In the genomic region with DNA sequence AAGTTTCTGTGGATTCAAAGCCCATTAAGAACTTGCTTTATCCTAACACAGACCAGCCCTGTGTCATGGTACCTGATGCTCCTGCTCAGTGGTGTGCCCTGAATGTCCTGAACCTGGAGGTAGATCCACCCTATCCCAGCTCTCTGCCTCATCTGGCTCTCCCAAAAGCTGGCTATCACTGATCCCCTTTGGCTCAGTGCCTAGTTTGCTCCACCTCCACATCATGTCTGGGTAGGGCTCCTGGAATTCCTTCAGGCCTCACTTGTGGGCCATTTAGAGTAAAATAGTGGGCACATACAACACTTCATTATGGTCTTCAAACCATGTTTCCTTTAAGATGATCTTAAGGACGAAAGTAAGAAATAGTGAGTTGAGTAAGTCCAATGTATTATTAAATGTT, we compare ENCODE assay signal across 37 cellular contexts. TPM values are rescaled to one million over a fixed set of nuclear protein-coding genes. Genes with fewer than 3 reads are reported as not detected.
"Had no signal": no experiment of that assay in that cellular context is flagged by ENCODE, and none has a peak within 500 bp of the region (broad histone marks: within the 10 kb centered on the region; RNA-seq: fewer than 3 reads in every experiment).

No MANE protein-coding gene starts in this region.

- H3K36me3 Mint-ChIP-seq: activated CD4-positive, alpha-beta memory T cell treated with anti-CD3 and anti-CD28 coated beads for 36 hours; activated CD8-positive, alpha-beta memory T cell treated with anti-CD3 and anti-CD28 coated beads, Interleukin-2, amount 10 ng/mL, durations not matched to agents 7 days and 5 days; activated naive CD4-positive, alpha-beta T cell treated with anti-CD3 and anti-CD28 coated beads, Interleukin-2, amount 50 U/mL, for 24 hours; activated naive CD8-positive, alpha-beta T cell treated with anti-CD3 and anti-CD28 coated beads for 36 hours had no signal

- H3K9me3 ChIP-seq: adrenal gland, body of pancreas, esophagus squamous epithelium had no signal

- ATAC-seq: activated CD4-positive, alpha-beta T cell treated with anti-CD3 and anti-CD28 coated beads for 36 hours; activated CD4-positive, CD25-positive, alpha-beta regulatory T cell treated with anti-CD3 and anti-CD28 coated beads, Interleukin-2, amount 50 U/mL, for 24 hours; activated CD8-positive, alpha-beta memory T cell treated with anti-CD3 and anti-CD28 coated beads, Interleukin-2, amount 10 ng/mL, durations not matched to agents 7 days and 5 days; activated CD8-positive, alpha-beta T cell treated with anti-CD3 and anti-CD28 coated beads, Interleukin-2, amount 10 ng/mL, durations not matched to agents 7 days and 5 days; activated naive CD8-positive, alpha-beta T cell treated with anti-CD3 and anti-CD28 coated beads, Interleukin-2, amount 50 U/mL, for 24 hours; body of pancreas; effector memory CD8-positive, alpha-beta T cell; gastroesophageal sphincter; heart right ventricle; T-helper 17 cell had no signal

- H3K4me3 ChIP-seq: adrenal gland, body of pancreas, esophagus squamous epithelium, gastroesophageal sphincter, heart right ventricle had no signal

- H3K27ac ChIP-seq: adrenal gland, body of pancreas, gastroesophageal sphincter, WERI-Rb-1 had no signal

- H3K9me3 Mint-ChIP-seq: activated T-helper 2 cell treated with anti-CD3 and anti-CD28 coated beads, Interferon-gamma antibody, Interleukin-2, Interleukin-4, amounts not matched to agents 10 μg/mL and 5 μg/mL and 100 μg/mL, durations not matched to agents 14 hours and 24 hours and 36 hours had no signal

- H3K27me3 Mint-ChIP-seq: activated B cell treated with CpG ODN at 0.5 μM for 24 hours; activated CD4-positive, alpha-beta memory T cell treated with anti-CD3 and anti-CD28 coated beads for 36 hours; activated CD4-positive, alpha-beta T cell treated with anti-CD3 and anti-CD28 coated beads for 36 hours; activated CD4-positive, alpha-beta T cell treated with anti-CD3 and anti-CD28 coated beads, Interleukin-2, amount 10 ng/mL, durations not matched to agents 24 days and 14 days; activated CD8-positive, alpha-beta memory T cell treated with anti-CD3 and anti-CD28 coated beads, Interleukin-2, amount 10 ng/mL, durations not matched to agents 7 days and 5 days; activated naive CD8-positive, alpha-beta T cell treated with anti-CD3 and anti-CD28 coated beads for 36 hours; activated naive CD8-positive, alpha-beta T cell treated with anti-CD3 and anti-CD28 coated beads, Interleukin-2, amount 50 U/mL, for 24 hours; effector memory CD8-positive, alpha-beta T cell; T-helper 17 cell had no signal

- H3K4me1 ChIP-seq: adrenal gland, body of pancreas, gastroesophageal sphincter had no signal

- H3K36me3 ChIP-seq: adrenal gland, esophagus squamous epithelium, gastroesophageal sphincter, heart right ventricle, WERI-Rb-1 had no signal

- DNase-seq: activated B cell treated with CpG ODN at 0.5 μM for 24 hours; activated CD4-positive, alpha-beta memory T cell treated with anti-CD3 and anti-CD28 coated beads for 36 hours; activated CD4-positive, alpha-beta T cell treated with anti-CD3 and anti-CD28 coated beads for 36 hours; activated CD4-positive, alpha-beta T cell treated with anti-CD3 and anti-CD28 coated beads, Interleukin-2, amount 10 ng/mL, durations not matched to agents 24 days and 14 days; activated CD8-positive, alpha-beta memory T cell treated with anti-CD3 and anti-CD28 coated beads, Interleukin-2, amount 10 ng/mL, durations not matched to agents 7 days and 5 days; activated CD8-positive, alpha-beta memory T cell treated with anti-CD3 and anti-CD28 coated beads, Interleukin-2, amount 50 U/mL, for 4 hours; activated CD8-positive, alpha-beta T cell treated with anti-CD3 and anti-CD28 coated beads, Interleukin-2, amount 10 ng/mL, durations not matched to agents 7 days and 5 days; activated effector memory CD4-positive, alpha-beta T cell treated with anti-CD3 and anti-CD28 coated beads, Interleukin-2, amount 50 U/mL, for 16 hours; activated naive CD4-positive, alpha-beta T cell treated with anti-CD3 and anti-CD28 coated beads for 36 hours; activated naive CD8-positive, alpha-beta T cell treated with anti-CD3 and anti-CD28 coated beads for 36 hours; activated naive CD8-positive, alpha-beta T cell treated with anti-CD3 and anti-CD28 coated beads, Interleukin-2, amount 50 U/mL, for 24 hours; activated T-cell treated with anti-CD3 and anti-CD28 coated beads, Interleukin-2, amount 50 U/mL, for 1 hour; activated T-cell treated with anti-CD3 and anti-CD28 coated beads, Interleukin-2, amount 50 U/mL, for 48 hours; adrenal gland; amygdala; aorta; body of pancreas; caudate nucleus; cortex of kidney; dermis blood vessel endothelial cell; effector CD4-positive, alpha-beta T cell; effector memory CD8-positive, alpha-beta T cell; esophagus squamous epithelium; foreskin melanocyte; heart right ventricle; T-helper 17 cell; T1000; WERI-Rb-1 had no signal

- H3K4me3 Mint-ChIP-seq: activated B cell treated with CpG ODN at 0.5 μM for 24 hours; activated CD4-positive, alpha-beta memory T cell treated with anti-CD3 and anti-CD28 coated beads for 36 hours; activated CD4-positive, alpha-beta T cell treated with anti-CD3 and anti-CD28 coated beads for 36 hours; activated CD4-positive, alpha-beta T cell treated with anti-CD3 and anti-CD28 coated beads, Interleukin-2, amount 10 ng/mL, durations not matched to agents 24 days and 14 days; activated CD8-positive, alpha-beta memory T cell treated with anti-CD3 and anti-CD28 coated beads, Interleukin-2, amount 10 ng/mL, durations not matched to agents 7 days and 5 days; activated CD8-positive, alpha-beta T cell treated with anti-CD3 and anti-CD28 coated beads, Interleukin-2, amount 10 ng/mL, durations not matched to agents 7 days and 5 days; activated naive CD4-positive, alpha-beta T cell treated with anti-CD3 and anti-CD28 coated beads for 36 hours; activated naive CD4-positive, alpha-beta T cell treated with anti-CD3 and anti-CD28 coated beads, Interleukin-2, amount 50 U/mL, for 24 hours; activated naive CD8-positive, alpha-beta T cell treated with anti-CD3 and anti-CD28 coated beads for 36 hours; activated naive CD8-positive, alpha-beta T cell treated with anti-CD3 and anti-CD28 coated beads, Interleukin-2, amount 50 U/mL, for 24 hours; activated T-helper 1 cell treated with anti-CD3 and anti-CD28 coated beads, Interleukin-12 subunit alpha, Interleukin-12 subunit beta, Interleukin-2, Interleukin-4 antibody, amounts not matched to agents 30 ng/mL and 10 ng/mL and 1 ng/mL, durations not matched to agents 14 hours and 24 hours and 36 hours; effector memory CD8-positive, alpha-beta T cell; T-helper 17 cell; T-helper 2 cell treated with Interferon-gamma antibody and Interleukin-4, amounts not matched to agents 5 μg/mL and 100 μg/mL, for 36 hours had no signal

- H3K4me1 Mint-ChIP-seq: activated naive CD4-positive, alpha-beta T cell treated with anti-CD3 and anti-CD28 coated beads, Interleukin-2, amount 50 U/mL, for 24 hours had no signal

- H3K27me3 ChIP-seq: adrenal gland, body of pancreas, esophagus squamous epithelium, gastroesophageal sphincter, heart right ventricle had no signal

- H3K27ac Mint-ChIP-seq: activated B cell treated with CpG ODN at 0.5 μM for 24 hours; activated CD4-positive, alpha-beta memory T cell treated with anti-CD3 and anti-CD28 coated beads for 36 hours; activated CD4-positive, alpha-beta T cell treated with anti-CD3 and anti-CD28 coated beads for 36 hours; activated CD4-positive, alpha-beta T cell treated with anti-CD3 and anti-CD28 coated beads, Interleukin-2, amount 10 ng/mL, durations not matched to agents 24 days and 14 days; activated CD8-positive, alpha-beta memory T cell treated with anti-CD3 and anti-CD28 coated beads, Interleukin-2, amount 10 ng/mL, durations not matched to agents 7 days and 5 days; activated CD8-positive, alpha-beta T cell treated with anti-CD3 and anti-CD28 coated beads, Interleukin-2, amount 10 ng/mL, durations not matched to agents 7 days and 5 days; activated naive CD4-positive, alpha-beta T cell treated with anti-CD3 and anti-CD28 coated beads for 36 hours; activated naive CD4-positive, alpha-beta T cell treated with anti-CD3 and anti-CD28 coated beads, Interleukin-2, amount 50 U/mL, for 24 hours; activated naive CD8-positive, alpha-beta T cell treated with anti-CD3 and anti-CD28 coated beads for 36 hours; activated naive CD8-positive, alpha-beta T cell treated with anti-CD3 and anti-CD28 coated beads, Interleukin-2, amount 50 U/mL, for 24 hours; activated T-helper 1 cell treated with anti-CD3 and anti-CD28 coated beads, Interleukin-12 subunit alpha, Interleukin-12 subunit beta, Interleukin-2, Interleukin-4 antibody, amounts not matched to agents 30 ng/mL and 10 ng/mL and 1 ng/mL, durations not matched to agents 14 hours and 24 hours and 36 hours; activated T-helper 2 cell treated with anti-CD3 and anti-CD28 coated beads, Interferon-gamma antibody, Interleukin-2, Interleukin-4, amounts not matched to agents 10 μg/mL and 5 μg/mL and 100 μg/mL, durations not matched to agents 14 hours and 24 hours and 36 hours; effector memory CD8-positive, alpha-beta T cell; T-helper 17 cell; T-helper 2 cell treated with Interferon-gamma antibody and Interleukin-4, amounts not matched to agents 5 μg/mL and 100 μg/mL, for 36 hours had no signal

RNA-seq across cellular contexts. Expression of a gene that starts 4.8 kb away (rescaled TPM):
- total RNA-seq: activated B cell treated with CpG ODN at 0.5 μM for 24 hours; activated CD4-positive, alpha-beta memory T cell treated with anti-CD3 and anti-CD28 coated beads for 36 hours; activated CD4-positive, alpha-beta T cell treated with anti-CD3 and anti-CD28 coated beads for 36 hours; activated CD4-positive, alpha-beta T cell treated with anti-CD3 and anti-CD28 coated beads, Interleukin-2, amount 10 ng/mL, durations not matched to agents 24 days and 14 days; activated CD8-positive, alpha-beta memory T cell treated with anti-CD3 and anti-CD28 coated beads for 36 hours; activated CD8-positive, alpha-beta memory T cell treated with anti-CD3 and anti-CD28 coated beads, Interleukin-2, amount 10 ng/mL, durations not matched to agents 7 days and 5 days; activated naive CD4-positive, alpha-beta T cell treated with anti-CD3 and anti-CD28 coated beads for 36 hours; activated naive CD8-positive, alpha-beta T cell treated with anti-CD3 and anti-CD28 coated beads for 36 hours; activated T-helper 1 cell treated with anti-CD3 and anti-CD28 coated beads, Interleukin-12 subunit alpha, Interleukin-12 subunit beta, Interleukin-2, Interleukin-4 antibody, amounts not matched to agents 30 ng/mL and 10 ng/mL and 1 ng/mL, durations not matched to agents 14 hours and 24 hours and 36 hours; chondrocyte; fibroblast of lung; T-helper 17 cell had no signal

RNA-seq across cellular contexts. Expression of a gene that starts 33.5 kb away (rescaled TPM):
- total RNA-seq: activated CD8-positive, alpha-beta memory T cell treated with anti-CD3 and anti-CD28 coated beads, Interleukin-2, amount 10 ng/mL, durations not matched to agents 7 days and 5 days; activated CD8-positive, alpha-beta T cell treated with anti-CD3 and anti-CD28 coated beads, Interleukin-2, amount 10 ng/mL, durations not matched to agents 7 days and 5 days; activated naive CD8-positive, alpha-beta T cell treated with anti-CD3 and anti-CD28 coated beads for 36 hours; chondrocyte; dermis blood vessel endothelial cell; fibroblast of lung; T-helper 17 cell had no signal
